In the genomic region with DNA sequence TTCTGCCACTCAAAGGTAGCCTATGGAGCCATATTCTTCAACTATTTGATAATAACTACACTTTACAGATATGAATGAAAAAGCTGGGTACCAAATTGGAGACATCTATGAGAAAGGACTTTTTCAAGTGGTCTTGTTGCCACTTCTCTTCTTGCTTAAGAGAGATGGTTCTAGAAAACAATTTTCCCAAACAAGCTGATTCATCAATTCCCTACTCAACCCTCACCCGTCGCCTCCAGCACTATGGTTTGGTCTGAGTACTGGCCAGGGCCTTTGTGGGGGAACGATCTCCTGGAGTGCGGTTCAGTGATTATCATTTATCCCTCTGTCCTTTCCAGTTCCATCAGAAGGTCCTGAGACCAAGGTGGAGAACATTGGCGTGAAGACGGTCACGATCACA, we compare ENCODE assay signal across 30 cellular contexts. TPM values are rescaled to one million over a fixed set of nuclear protein-coding genes. Genes with fewer than 3 reads are reported as not detected.
"Had no signal": no experiment of that assay in that cellular context is flagged by ENCODE, and none has a peak within 500 bp of the region (broad histone marks: within the 10 kb centered on the region; RNA-seq: fewer than 3 reads in every experiment).

No MANE protein-coding gene starts in this region.

- H3K9ac ChIP-seq: neural progenitor cell, parathyroid adenoma had no signal

- H2AFZ ChIP-seq: neural progenitor cell, parathyroid adenoma had no signal

- H3K4me3 ChIP-seq: neural progenitor cell, ovary, psoas muscle, skin epidermis, smooth muscle cell, spleen, suprapubic skin, testis, tibial artery, transverse colon, upper lobe of right lung, uterus had no signal

- H3K27ac ChIP-seq: neural progenitor cell, ovary, parathyroid adenoma, psoas muscle, skin epidermis, spleen, suprapubic skin, testis, tibial artery, transverse colon, upper lobe of right lung, uterus had no signal

- H3K4me1 ChIP-seq: neural progenitor cell, parathyroid adenoma, testis, transverse colon, upper lobe of right lung, uterus had no signal

- ATAC-seq: natural killer cell; psoas muscle; right cardiac atrium; sciatic nerve; stimulated activated memory B cell treated with anti-CD40 and anti-IgM and Interleukin-4, amounts not matched to agents 10 μg/mL and 1 μg/mL and 100 μg/mL, for 72 hours; stimulated activated naive CD8-positive, alpha-beta T cell treated with anti-CD3 and anti-CD28 coated beads, Interleukin-15, amount 100 ng/mL, for 72 hours; stimulated activated naive CD8-positive, alpha-beta T cell treated with anti-CD3 and anti-CD28 coated beads, Interleukin-15, Interleukin-2, amounts not matched to agents 100 U/mL and 50 U/mL, for 24 hours; upper lobe of right lung had no signal

- DNase-seq: natural killer cell; occipital lobe; ovary; posterior cingulate gyrus; psoas muscle; right cardiac atrium; spleen; stimulated activated CD4-positive, alpha-beta T cell treated with anti-CD3 and anti-CD28 coated beads, Interleukin-12 subunit alpha, Interleukin-12 subunit beta, amount 100 ng/mL, for 4 hours; stimulated activated CD4-positive, alpha-beta T cell treated with anti-CD3 and anti-CD28 coated beads, Interleukin-1b, Interleukin-23, amount 100 ng/mL, for 48 hours; stimulated activated CD4-positive, alpha-beta T cell treated with anti-CD3 and anti-CD28 coated beads, Interleukin-4, amount 100 ng/mL, for 1 hour; stimulated activated CD4-positive, alpha-beta T cell treated with anti-CD3 and anti-CD28 coated beads, Interleukin-4, amount 100 ng/mL, for 4 hours; stimulated activated CD8-positive, alpha-beta memory T cell treated with anti-CD3 and anti-CD28 coated beads, Interleukin-4, amount 100 ng/mL, for 48 hours; stimulated activated naive CD4-positive, alpha-beta T cell; stimulated activated naive CD8-positive, alpha-beta T cell treated with anti-CD3 and anti-CD28 coated beads, Interleukin-15, amount 100 ng/mL, for 72 hours; stimulated activated naive CD8-positive, alpha-beta T cell treated with anti-CD3 and anti-CD28 coated beads, Interleukin-15, Interleukin-2, amounts not matched to agents 100 U/mL and 50 U/mL, for 24 hours; substantia nigra; testis; tibial artery; transverse colon; upper lobe of right lung; uterus had no signal

- H3K27me3 ChIP-seq: neural progenitor cell, ovary, spleen, suprapubic skin, testis, tibial artery, transverse colon, upper lobe of right lung, uterus had no signal

- H3K4me2 ChIP-seq: neural progenitor cell, smooth muscle cell had no signal

- H3K36me3 ChIP-seq: neural progenitor cell, ovary, spleen, suprapubic skin, tibial artery, transverse colon, upper lobe of right lung, uterus had no signal

- H3K9me3 ChIP-seq: ovary, psoas muscle, spleen, suprapubic skin, testis, tibial artery, transverse colon, upper lobe of right lung, uterus had no signal

RNA-seq across cellular contexts. Expression of gene IL31RA, which starts 56.8 kb away (rescaled TPM):
- total RNA-seq: natural killer cell, right cardiac atrium, sciatic nerve, transverse colon had no signal
- polyA plus RNA-seq: neural cell, right cardiac atrium, urinary bladder had no signal
